Comparison of ENCODE assay signal across 1 cellular context in genomic region chr11:102384419-102385052, GRCh38.
TF ChIP-seq lines count a peak whose summit lies in the region.

No MANE protein-coding gene starts in this region.

TF ChIP-seq in IMR-90, 13 proteins besides CTCF, POLR2A, EP300 and RAD21:
- TF ChIP-seq RCOR1 (IDR thresholded peaks at IDR 0.05; ENCODE audit: insufficient replicate concordance, low read length), result no peak
- no peak for TF ChIP-seq FOS (IDR thresholded peaks at IDR 0.05; ENCODE audit: low read depth, low read length)
- TF ChIP-seq CHD1 (IDR thresholded peaks at IDR 0.05; ENCODE audit: low read depth, low read length), result no peak
- TF ChIP-seq USF2 (IDR thresholded peaks at IDR 0.05; ENCODE audit: low read depth, low read length), result no peak
TF ChIP-seq in IMR-90: peak in this region for 0.
